ENCODE assay signal across 1 cellular context in the genomic region with DNA sequence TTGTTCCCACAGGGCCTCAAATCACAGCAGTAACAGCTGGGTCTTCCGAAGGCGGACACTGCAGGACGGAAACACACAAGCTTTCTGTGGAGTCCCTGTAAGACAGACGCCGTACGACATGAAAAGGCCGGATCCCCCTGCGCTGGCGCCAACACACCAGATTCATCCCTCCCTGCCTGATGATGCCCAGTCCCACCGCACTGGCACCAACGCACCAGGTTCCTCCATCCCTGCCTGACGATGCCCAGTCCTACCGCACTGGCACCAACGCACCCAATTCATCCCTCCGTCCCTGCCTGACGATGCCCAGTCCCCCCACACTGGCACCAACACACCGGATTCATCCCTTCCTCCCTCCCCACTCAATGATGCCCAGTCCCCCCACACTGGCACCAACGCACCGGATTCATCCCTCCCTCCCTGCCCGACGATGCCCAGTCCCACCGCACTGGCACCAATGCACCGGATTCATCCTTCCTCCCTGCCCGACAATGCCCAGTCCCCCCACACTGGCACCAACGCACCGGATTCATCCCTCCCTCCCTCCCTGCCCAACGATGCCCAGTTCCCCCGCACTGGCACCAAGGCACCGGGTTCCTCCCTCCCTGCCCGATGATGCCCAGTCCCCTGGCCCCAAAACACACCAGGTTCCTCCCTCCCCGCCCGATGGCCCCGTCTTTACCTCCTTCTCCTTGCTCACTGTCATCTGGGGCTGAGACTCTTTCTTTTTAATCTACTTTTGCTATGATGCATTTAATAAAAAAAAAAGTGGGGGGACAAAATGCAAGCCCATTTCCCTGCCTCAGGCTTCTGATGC.
TF ChIP-seq lines count a peak whose summit lies in the region.

No MANE protein-coding gene starts in this region.

TF ChIP-seq in H1, 55 proteins besides CTCF, POLR2A, EP300 and RAD21:
- no peak for TF ChIP-seq SP1 (IDR thresholded peaks at IDR 0.05; ENCODE audit: low read depth, low read length)
- TF ChIP-seq CBX8 (IDR thresholded peaks at IDR 0.05; ENCODE audit: borderline replicate concordance, low read depth, low read length), result no peak
- TF ChIP-seq, protein P1, sequence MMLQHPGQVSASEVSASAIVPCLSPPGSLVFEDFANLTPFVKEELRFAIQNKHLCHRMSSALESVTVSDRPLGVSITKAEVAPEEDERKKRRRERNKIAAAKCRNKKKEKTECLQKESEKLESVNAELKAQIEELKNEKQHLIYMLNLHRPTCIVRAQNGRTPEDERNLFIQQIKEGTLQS (IDR thresholded peaks at IDR 0.05; ENCODE audit: insufficient read depth, low read depth, low read length), result no peak
- TF ChIP-seq CTBP2 (IDR thresholded peaks at IDR 0.05; ENCODE audit: borderline replicate concordance, insufficient read depth, insufficient read length, low read length), result no peak
- no peak for TF ChIP-seq MAFK (IDR thresholded peaks at IDR 0.05; ENCODE audit: low read depth, low read length)
